In the genomic region with DNA sequence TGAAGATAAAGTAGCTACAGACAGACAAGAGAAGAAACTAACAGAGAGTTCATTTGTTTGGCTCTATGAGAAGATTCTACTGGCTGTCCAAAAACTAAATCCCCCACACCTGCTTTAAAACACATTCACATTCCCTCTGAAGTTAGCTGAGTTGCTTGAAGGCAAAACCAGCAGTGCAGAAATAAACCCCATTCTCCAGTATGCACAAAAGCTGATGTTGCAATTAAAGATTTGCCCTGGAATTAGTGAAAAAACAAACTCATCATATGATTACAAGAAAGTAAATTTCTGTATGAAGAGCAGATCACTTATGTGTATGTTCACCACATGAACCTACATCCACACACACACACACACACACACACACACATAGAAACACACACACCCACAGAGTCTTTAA, we compare ENCODE assay signal across 17 cellular contexts. TPM values are rescaled to one million over a fixed set of nuclear protein-coding genes. Genes with fewer than 3 reads are reported as not detected.
A peak's percentile ranks its signal among the peaks of the same experiment; 100 is the strongest.
DNase-seq lines count a peak whose midpoint lies in the region; ATAC-seq, FAIRE-seq and TF ChIP-seq lines count a peak whose summit lies in the region.
"Had no signal": no experiment of that assay in that cellular context is flagged by ENCODE, and none has a peak within 500 bp of the region (broad histone marks: within the 10 kb centered on the region; RNA-seq: fewer than 3 reads in every experiment).

No MANE protein-coding gene starts in this region.

- H3K9me1 ChIP-seq in K562 (ENCODE audit: control insufficient read depth, insufficient read depth, low read length), result no peaks in the 10 kb centered on the region

- H3K4me1 ChIP-seq in A549 (peaks cover 30% of the 10 kb centered on the region), ACC112 (ENCODE audit: control insufficient read depth, insufficient read depth, low read length, unreplicated experiment) (peaks cover 31% of the 10 kb centered on the region), Loucy (ENCODE audit: insufficient read depth, low read length, poor library complexity, severe bottlenecking) (peaks cover 20% of the 10 kb centered on the region), K562 (replicated peaks in 1 of 2; ENCODE audit: control insufficient read depth in 2 of 2, insufficient read depth in 2 of 2, low read length in 2 of 2) (peaks cover 0 to 19% of the 10 kb centered on the region in 2 experiments; a peak in 3 of 5 replicates), right atrium auricular region (peaks cover 0 to 15% of the 10 kb centered on the region in 2 donors), vagina (peaks cover 10% of the 10 kb centered on the region)

- no peak overlapping the region for H3K4me3 ChIP-seq in A549
- no peak overlapping the region for H3K4me3 ChIP-seq in ACC112 (ENCODE audit: low read depth, low read length)
- H3K4me3 ChIP-seq in Loucy (ENCODE audit: low read length, poor library complexity, severe bottlenecking), result no peak overlapping the region
- no peak overlapping the region for H3K4me3 ChIP-seq in K562
- H3K4me3 ChIP-seq in right atrium auricular region, result no peak overlapping the region
- no peak overlapping the region for H3K4me3 ChIP-seq in vagina
- H3K4me3 ChIP-seq: BLaER1, GM12878 had no signal

- in situ Hi-C loops in K562 (cut with MboI), result no loop called here

- no peaks in the 10 kb centered on the region for H3K36me3 ChIP-seq in ACC112 (ENCODE audit: insufficient read depth, low read length)
- H3K36me3 ChIP-seq in Loucy (ENCODE audit: insufficient read depth, low read length), result no peaks in the 10 kb centered on the region
- H3K36me3 ChIP-seq in K562 (ENCODE audit: control insufficient read depth, insufficient read depth, low read length), result no peaks in the 10 kb centered on the region
- H3K36me3 ChIP-seq in right atrium auricular region, result no peaks in the 10 kb centered on the region
- no peaks in the 10 kb centered on the region for H3K36me3 ChIP-seq in vagina
- H3K36me3 ChIP-seq: BLaER1 had no signal

- DNase-seq in A549 (ENCODE audit: low read depth in 1 of 2, low spot score in 1 of 2), result no peak
- no peak for DNase-seq in K562 (ENCODE audit: extremely low read depth in 1 of 4, low spot score in 3 of 4)
- DNase-seq in right atrium auricular region (ENCODE audit: low spot score), result no peak
- no peak for DNase-seq in vagina (ENCODE audit: extremely low spot score in 2 of 2)
- DNase-seq in OCI-M2 (lab: John Stamatoyannopoulos, UW; ENCODE audit: unreplicated experiment), result no peak
- DNase-seq: AML-193; Caco-2; CD8-positive, alpha-beta memory T cell; DMS53 had no signal

- H3F3A ChIP-seq in Loucy (ENCODE audit: low read depth), result no peaks in the 10 kb centered on the region

- intact Hi-C loops in K562 (cut with micrococcal nuclease) (no loop called here), vagina (cut with DNase I) (no loop called here)

- no peak overlapping the region for H3K9ac ChIP-seq in Loucy (ENCODE audit: low read depth, low read length, poor library complexity, severe bottlenecking)
- H3K9ac ChIP-seq in K562 (ENCODE audit: insufficient read depth in 1 of 2, low read depth in 2 of 2, low read length in 2 of 2), result no peak overlapping the region
- H3K9ac ChIP-seq: BLaER1 had no signal

- no peaks in the 10 kb centered on the region for H4K20me1 ChIP-seq in Loucy (ENCODE audit: insufficient read depth, low read length, poor library complexity, severe bottlenecking)
- H4K20me1 ChIP-seq in K562 (replicated peaks; ENCODE audit: control insufficient read depth, insufficient read depth, low read length), result no peaks in the 10 kb centered on the region
- H4K20me1 ChIP-seq: BLaER1 had no signal

- H3K9me3 ChIP-seq in A549 (no peaks in the 10 kb centered on the region), Loucy (ENCODE audit: insufficient read depth, low read depth, low read length) (no peaks in the 10 kb centered on the region), K562 (replicated peaks; ENCODE audit: control insufficient read depth, insufficient read depth, low read depth, low read length) (no peaks in the 10 kb centered on the region), right atrium auricular region (no peaks in the 10 kb centered on the region), vagina (no peaks in the 10 kb centered on the region)
- H3K9me3 ChIP-seq: BLaER1, Caco-2 had no signal

- H3K79me2 ChIP-seq in ACC112 (ENCODE audit: control insufficient read depth, insufficient read depth, low read length, unreplicated experiment), result no peaks in the 10 kb centered on the region
- H3K79me2 ChIP-seq in Loucy (ENCODE audit: insufficient read depth, low read length), result no peaks in the 10 kb centered on the region
- H3K79me2 ChIP-seq in K562 (ENCODE audit: control insufficient read depth, insufficient read depth, low read length), result no peaks in the 10 kb centered on the region

- TF ChIP-seq CTCF in A549 (IDR thresholded peaks at IDR 0.05), result no peak
- no peak for TF ChIP-seq CTCF in Loucy (conservative IDR thresholded peaks at IDR 0.05; ENCODE audit: low read length)
- no peak for TF ChIP-seq CTCF in K562 (IDR thresholded peaks at IDR 0.05 in 2 of 3, conservative IDR thresholded peaks at IDR 0.05 in 1 of 3; ENCODE audit: insufficient read depth in 2 of 3, low read depth in 1 of 3, low read length in 3 of 3)
- TF ChIP-seq CTCF in right atrium auricular region (IDR thresholded peaks at IDR 0.05), result no peak
- no peak for TF ChIP-seq CTCF in vagina (IDR thresholded peaks at IDR 0.05)

- H3K4me2 ChIP-seq in A549 (no peak overlapping the region), Loucy (ENCODE audit: low read depth, low read length, poor library complexity, severe bottlenecking) (no peak overlapping the region), K562 (ENCODE audit: insufficient read depth, low read length) (no peak overlapping the region)
- H3K4me2 ChIP-seq: BLaER1 had no signal

- ATAC-seq in A549 (no peak), K562 (no peak)
- ATAC-seq: GM12878 had no signal

- POLR2A ChIA-PET in A549 (lab: Yijun Ruan, JAX), result no interaction called here
- POLR2A ChIA-PET in K562 (lab: Yijun Ruan, JAX), result interaction anchor here (0.8 to 1.3 kb wide), 2 partner anchors 9 to 14 kb away, joined by 3 to 7 read pairs; no protein-coding TSS in a partner anchor

- TF ChIP-seq POLR2A in A549 (IDR thresholded peaks at IDR 0.05; ENCODE audit: low read length) (no peak), K562 (conservative IDR thresholded peaks at IDR 0.05) (no peak), vagina (IDR thresholded peaks at IDR 0.05) (no peak)

- H3K9me2 ChIP-seq in Loucy (replicated peaks; ENCODE audit: low read depth, low read length), result no peaks in the 10 kb centered on the region

- no peak for TF ChIP-seq RAD21 in A549 (conservative IDR thresholded peaks at IDR 0.05 in 1 of 2, IDR thresholded peaks at IDR 0.05 in 1 of 2)
- TF ChIP-seq RAD21 in K562 (CRISPR knock-in tag; conservative IDR thresholded peaks at IDR 0.05 in 1 of 2, IDR thresholded peaks at IDR 0.05 in 1 of 2), result no peak

- H3K27ac ChIP-seq in A549 (peak overlapping the region in 1 of 2 experiments; percentile 19; a peak in 3 of 6 replicates), ACC112 (ENCODE audit: low read depth, low read length) (no peak overlapping the region), K562 (ENCODE audit: extremely low read depth, low read depth, low read length) (no peak overlapping the region), right atrium auricular region (no peak overlapping the region), vagina (no peak overlapping the region)
- H3K27ac ChIP-seq: BLaER1 had no signal

- FAIRE-seq in A549 (lab: Jason Lieb, UNC) (no peak), K562 (lab: Jason Lieb, UNC) (no peak)
- FAIRE-seq: A204.1, GM12878, GM18507, H54 had no signal

- no TSS peak for BruUV-seq in K562 (replicated peaks; lab: Mats Ljungman, UMichigan)

- TF ChIP-seq EP300 in A549 (IDR thresholded peaks at IDR 0.05), result no peak
- no peak for TF ChIP-seq EP300 in K562 (IDR thresholded peaks at IDR 0.05; ENCODE audit: low read length)

- no peaks in the 10 kb centered on the region for H3K27me3 ChIP-seq in ACC112 (ENCODE audit: insufficient read depth, low read length)
- no peaks in the 10 kb centered on the region for H3K27me3 ChIP-seq in Loucy (ENCODE audit: insufficient read depth, low read length, poor library complexity, severe bottlenecking)
- H3K27me3 ChIP-seq in K562 (ENCODE audit: control insufficient read depth in 2 of 2, insufficient read depth in 2 of 2, low read length in 2 of 2), result no peaks in the 10 kb centered on the region
- H3K27me3 ChIP-seq in right atrium auricular region, result no peaks in the 10 kb centered on the region
- H3K27me3 ChIP-seq in vagina, result no peaks in the 10 kb centered on the region
- H3K27me3 ChIP-seq: BLaER1 had no signal

- CTCF ChIA-PET in A549 (lab: Yijun Ruan, JAX), result interaction anchor here (0.7 to 2.9 kb wide), 2 partner anchors 10 to 280 kb away, joined by 3 to 15 read pairs; no protein-coding TSS in a partner anchor
- CTCF ChIA-PET in K562 (lab: Yijun Ruan, JAX; ENCODE audit: low intra/inter-chr PET ratio), result no interaction called here

- H2AFZ ChIP-seq in ACC112 (ENCODE audit: low read length, unreplicated experiment), result peak overlapping the region; percentile 28
- peak overlapping the region; percentile 42 for H2AFZ ChIP-seq in Loucy (ENCODE audit: low read length)
- H2AFZ ChIP-seq in K562 (ENCODE audit: low read depth, low read length), result peak overlapping the region; percentile 4

RNA-seq across cellular contexts. Expression of a gene that starts 9.3 kb away (rescaled TPM):
- polyA plus RNA-seq in A549 (2011; rRNA removed) (365 and 529 TPM in 2 replicates), A549 (2017; fragmentation: RNase III; extraction: RNeasy Plus Mini Kit Qiagen cat#74134 plus additional on column Dnase treatment) (493 to 547 TPM (median 530 TPM) in 3 replicates), K562 (2011; rRNA removed) (1.5 and 2.5 TPM in 2 replicates), K562 (2014; fragmentation: Illumina TruSeq; extraction: Trizol) (0.62 and 0.86 TPM in 2 replicates), K562 (2014; fragmentation: Nextera tagmentation; extraction: Ambion mirVana) (under 1 TPM; 0.63 to 0.82 TPM), K562 (2014; rRNA removed) (0.08 and 0.49 TPM in 2 replicates)
- polyA plus RNA-seq in A549 (2012; cell fraction: cytosol; rRNA removed), result 589 and 611 TPM in 2 replicates
- polyA plus RNA-seq in A549 (2012; cell fraction: nucleus; rRNA removed), result 290 and 502 TPM in 2 replicates
- polyA minus RNA-seq in A549 (2011; rRNA and poly(A)+ RNA removed), result 537 and 542 TPM in 2 replicates
- 0.79 and 1.5 TPM in 2 replicates for total RNA-seq in K562 (2011; cell fraction: chromatin; rRNA removed; ENCODE audit: low replicate concordance)
- total RNA-seq in K562 (2011; cell fraction: nucleolus; rRNA removed), result 1.2 TPM in 1 of 2 replicates, not detected in the other
- total RNA-seq in K562 (2011; cell fraction: nucleoplasm; rRNA removed), result 1.5 TPM in 1 of 2 replicates, not detected in the other
- total RNA-seq in K562 (2014; rRNA removed) (0.08 and 1.1 TPM in 2 replicates), K562 (2014; rRNA removed; fragmentation: Illumina TruSeq; extraction: Trizol) (0.16 and 0.29 TPM in 2 replicates), K562 (2015; rRNA removed; fragmentation: Illumina TruSeq; extraction: Trizol) (0.40 and 0.64 TPM in 2 replicates), K562 (2021) (1.0 and 1.5 TPM in 2 replicates), right atrium auricular region (100 to 1,000 TPM; 396 to 398 TPM), vagina (162 TPM)
- polyA plus RNA-seq in K562 (2011; cell fraction: cytosol; rRNA removed), result 4.8 and 4.9 TPM in 2 replicates
- 1.9 and 3.3 TPM in 2 replicates for polyA plus RNA-seq in K562 (2011; cell fraction: nucleus; rRNA removed)
- polyA plus RNA-seq in K562 (2012), result 0.51 and 0.55 TPM in 2 replicates
- polyA minus RNA-seq in K562 (2011; rRNA and poly(A)+ RNA removed), result 3.4 and 5.0 TPM in 2 replicates
- polyA minus RNA-seq in K562 (2011; cell fraction: cytosol; rRNA and poly(A)+ RNA removed), result 0.76 and 2.1 TPM in 2 replicates
- polyA minus RNA-seq in K562 (2011; cell fraction: nucleus; rRNA and poly(A)+ RNA removed), result 1.00 and 1.2 TPM in 2 replicates
- total RNA-seq: G401 had no signal
- polyA plus RNA-seq: CD8-positive, alpha-beta memory T cell had no signal

RNA-seq across cellular contexts. Expression of a gene that starts 16.0 kb away (rescaled TPM):
- polyA plus RNA-seq in A549 (2011; rRNA removed) (257 and 296 TPM in 2 replicates), A549 (2017; fragmentation: RNase III; extraction: RNeasy Plus Mini Kit Qiagen cat#74134 plus additional on column Dnase treatment) (142 to 159 TPM (median 156 TPM) in 3 replicates), K562 (2011; rRNA removed) (109 and 137 TPM in 2 replicates), K562 (2014; fragmentation: Illumina TruSeq; extraction: Trizol) (34.1 and 41.4 TPM in 2 replicates), K562 (2014; fragmentation: Nextera tagmentation; extraction: Ambion mirVana) (10 to 100 TPM; 16.1 to 16.5 TPM), K562 (2014; rRNA removed) (30.3 and 31.8 TPM in 2 replicates)
- polyA plus RNA-seq in A549 (2012; cell fraction: cytosol; rRNA removed), result 161 and 178 TPM in 2 replicates
- 64.3 and 90.5 TPM in 2 replicates for polyA plus RNA-seq in A549 (2012; cell fraction: nucleus; rRNA removed)
- polyA minus RNA-seq in A549 (2011; rRNA and poly(A)+ RNA removed), result 179 and 187 TPM in 2 replicates
- total RNA-seq in K562 (2011; cell fraction: chromatin; rRNA removed; ENCODE audit: low replicate concordance), result 38.0 and 48.6 TPM in 2 replicates
- total RNA-seq in K562 (2011; cell fraction: nucleolus; rRNA removed), result 45.0 and 46.4 TPM in 2 replicates
- 52.1 and 67.7 TPM in 2 replicates for total RNA-seq in K562 (2011; cell fraction: nucleoplasm; rRNA removed)
- total RNA-seq in K562 (2014; rRNA removed) (30.0 and 32.4 TPM in 2 replicates), K562 (2014; rRNA removed; fragmentation: Illumina TruSeq; extraction: Trizol) (43.0 and 50.7 TPM in 2 replicates), K562 (2015; rRNA removed; fragmentation: Illumina TruSeq; extraction: Trizol) (43.9 and 49.3 TPM in 2 replicates), K562 (2021) (36.4 and 38.3 TPM in 2 replicates), right atrium auricular region (100 to 1,000 TPM; 180 to 278 TPM), vagina (42.5 TPM)
- polyA plus RNA-seq in K562 (2011; cell fraction: cytosol; rRNA removed), result 80.8 and 129 TPM in 2 replicates
- polyA plus RNA-seq in K562 (2011; cell fraction: nucleus; rRNA removed), result 57.6 and 71.3 TPM in 2 replicates
- polyA plus RNA-seq in K562 (2012), result 25.3 and 39.5 TPM in 2 replicates
- polyA minus RNA-seq in K562 (2011; rRNA and poly(A)+ RNA removed), result 119 and 144 TPM in 2 replicates
- 58.1 and 68.9 TPM in 2 replicates for polyA minus RNA-seq in K562 (2011; cell fraction: cytosol; rRNA and poly(A)+ RNA removed)
- 39.6 and 59.2 TPM in 2 replicates for polyA minus RNA-seq in K562 (2011; cell fraction: nucleus; rRNA and poly(A)+ RNA removed)
- total RNA-seq: CD8-positive, alpha-beta memory T cell; G401 had no signal
- polyA plus RNA-seq: CD8-positive, alpha-beta memory T cell had no signal

Comparison
In these comparisons a context has a peak if more than half of its experiments do, and no peak if none do; other contexts are left out.
1. RNA of a gene that starts 9.3 kb away (total RNA-seq): 396 to 398 TPM in right atrium auricular region and 162 TPM in vagina (single experiment); 0.08 to 1.5 TPM in K562; every median in the first group is over 10 times any median in the second.
2. Peak in every context shown above with its lines, with median percentiles within 50 percentile points of each other: H2AFZ ChIP-seq.